ENCODE assay signal across 1 cellular context in the genomic region with DNA sequence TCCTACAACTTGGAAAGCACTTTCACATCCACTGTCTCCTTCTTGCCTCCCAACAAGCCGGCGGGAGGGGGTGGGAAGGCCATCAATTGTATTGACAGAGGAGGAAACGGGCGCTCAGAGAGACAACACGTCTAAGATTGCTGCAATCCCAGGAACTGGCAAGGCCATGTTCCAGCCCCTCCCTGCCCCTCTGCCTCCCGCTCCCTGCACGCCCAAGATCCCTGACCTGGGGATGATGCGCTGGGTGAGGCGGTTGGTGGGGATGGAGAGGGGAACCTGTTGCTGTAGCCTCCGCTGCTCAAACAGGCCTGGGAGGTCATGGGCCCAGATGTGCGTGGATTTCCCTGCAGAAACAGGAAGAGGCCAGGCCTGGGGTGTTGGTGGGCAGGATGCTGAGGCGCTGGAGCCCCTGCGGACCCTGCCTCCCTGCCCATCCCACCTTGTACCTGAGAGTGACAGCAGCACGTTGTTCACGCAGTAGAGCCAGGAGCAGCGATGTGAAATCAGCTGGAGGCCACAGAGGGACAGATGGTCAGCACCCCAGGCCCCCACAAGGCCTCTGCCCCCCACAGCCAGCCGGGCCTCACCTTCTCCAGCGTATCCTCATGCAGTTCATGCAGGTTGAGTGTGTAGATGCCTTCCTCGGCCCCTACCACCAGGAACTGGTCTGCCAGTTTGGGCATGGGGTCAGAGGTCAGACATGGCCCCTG.
TF ChIP-seq lines count a peak whose summit lies in the region.

No MANE protein-coding gene starts in this region.

TF ChIP-seq in IMR-90, 13 proteins besides CTCF, POLR2A, EP300 and RAD21:
- TF ChIP-seq, protein P1, sequence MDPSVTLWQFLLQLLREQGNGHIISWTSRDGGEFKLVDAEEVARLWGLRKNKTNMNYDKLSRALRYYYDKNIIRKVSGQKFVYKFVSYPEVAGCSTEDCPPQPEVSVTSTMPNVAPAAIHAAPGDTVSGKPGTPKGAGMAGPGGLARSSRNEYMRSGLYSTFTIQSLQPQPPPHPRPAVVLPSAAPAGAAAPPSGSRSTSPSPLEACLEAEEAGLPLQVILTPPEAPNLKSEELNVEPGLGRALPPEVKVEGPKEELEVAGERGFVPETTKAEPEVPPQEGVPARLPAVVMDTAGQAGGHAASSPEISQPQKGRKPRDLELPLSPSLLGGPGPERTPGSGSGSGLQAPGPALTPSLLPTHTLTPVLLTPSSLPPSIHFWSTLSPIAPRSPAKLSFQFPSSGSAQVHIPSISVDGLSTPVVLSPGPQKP (IDR thresholded peaks at IDR 0.05; ENCODE audit: borderline replicate concordance, low read depth, low read length) = no peak
- TF ChIP-seq MAFK (IDR thresholded peaks at IDR 0.05; ENCODE audit: low read depth, low read length) (no peak), RFX5 (IDR thresholded peaks at IDR 0.05; ENCODE audit: low read depth, low read length) (no peak), NFE2L2 (IDR thresholded peaks at IDR 0.05; ENCODE audit: low read depth, low read length) (no peak), MAZ (IDR thresholded peaks at IDR 0.05; ENCODE audit: borderline replicate concordance, low read depth, low read length) (no peak), BHLHE40 (IDR thresholded peaks at IDR 0.05; ENCODE audit: low read depth, low read length) (no peak), SMC3 (IDR thresholded peaks at IDR 0.05; ENCODE audit: low read depth, low read length) (no peak), MXI1 (IDR thresholded peaks at IDR 0.05; ENCODE audit: borderline replicate concordance, low read depth, low read length) (no peak), FOS (IDR thresholded peaks at IDR 0.05; ENCODE audit: low read depth, low read length) (no peak), CEBPB (IDR thresholded peaks at IDR 0.05; ENCODE audit: low read depth, low read length) (no peak)
- TF ChIP-seq, protein P2, sequence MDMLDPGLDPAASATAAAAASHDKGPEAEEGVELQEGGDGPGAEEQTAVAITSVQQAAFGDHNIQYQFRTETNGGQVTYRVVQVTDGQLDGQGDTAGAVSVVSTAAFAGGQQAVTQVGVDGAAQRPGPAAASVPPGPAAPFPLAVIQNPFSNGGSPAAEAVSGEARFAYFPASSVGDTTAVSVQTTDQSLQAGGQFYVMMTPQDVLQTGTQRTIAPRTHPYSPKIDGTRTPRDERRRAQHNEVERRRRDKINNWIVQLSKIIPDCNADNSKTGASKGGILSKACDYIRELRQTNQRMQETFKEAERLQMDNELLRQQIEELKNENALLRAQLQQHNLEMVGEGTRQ (IDR thresholded peaks at IDR 0.05; ENCODE audit: low read depth, low read length) = no peak
TF ChIP-seq in IMR-90: peak in this region for 0.
